ENCODE assay signal across 1 cellular context in the genomic region with DNA sequence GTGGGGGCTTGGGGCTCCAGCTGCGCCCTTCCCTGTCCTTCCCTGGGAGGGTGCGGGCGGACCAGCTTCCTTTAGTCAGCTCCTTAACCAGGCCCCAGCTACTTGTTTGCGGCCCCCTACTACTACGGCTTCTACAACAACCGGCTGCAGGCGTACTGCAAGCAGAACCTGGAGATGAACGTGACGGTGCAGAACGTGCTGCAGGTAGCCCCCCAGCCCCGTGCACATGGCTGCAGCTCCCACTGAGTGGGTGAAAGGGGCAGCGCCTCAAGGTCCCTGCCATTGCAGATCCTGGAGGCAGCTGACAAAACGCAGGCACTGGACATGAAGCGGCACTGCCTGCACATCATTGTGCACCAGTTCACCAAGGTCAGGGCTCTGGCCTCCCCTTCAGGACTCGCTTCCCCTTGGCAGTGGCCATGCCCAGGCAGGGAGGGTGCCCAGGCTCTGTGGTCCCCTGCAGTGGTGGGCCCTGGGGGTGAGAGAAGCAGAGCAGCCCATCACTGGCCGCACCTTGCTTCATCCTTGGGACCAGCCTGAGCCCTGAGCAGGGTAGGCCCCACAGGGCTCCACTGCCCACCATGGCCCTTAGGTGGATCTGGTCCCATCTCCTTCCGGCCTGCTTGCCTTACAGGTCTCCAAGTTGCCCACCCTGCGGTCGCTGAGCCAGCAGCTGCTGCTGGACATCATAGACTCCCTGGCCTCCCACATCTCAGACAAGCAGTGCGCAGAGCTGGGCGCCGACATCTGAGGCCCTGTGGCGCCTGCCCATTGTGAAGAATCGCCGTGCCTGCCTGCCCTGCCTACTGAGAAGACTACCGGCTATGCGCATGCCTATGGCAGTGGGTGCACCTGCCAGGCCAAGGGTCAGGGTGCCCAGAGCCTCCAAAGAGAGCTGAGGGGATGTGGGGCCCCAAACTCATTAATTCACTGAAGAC.
TF ChIP-seq lines count a peak whose summit lies in the region.

No MANE protein-coding gene starts in this region.

TF ChIP-seq in K562, 482 proteins besides CTCF, POLR2A, EP300 and RAD21 (continued from another document and continues in another):
- TF ChIP-seq, protein P1, sequence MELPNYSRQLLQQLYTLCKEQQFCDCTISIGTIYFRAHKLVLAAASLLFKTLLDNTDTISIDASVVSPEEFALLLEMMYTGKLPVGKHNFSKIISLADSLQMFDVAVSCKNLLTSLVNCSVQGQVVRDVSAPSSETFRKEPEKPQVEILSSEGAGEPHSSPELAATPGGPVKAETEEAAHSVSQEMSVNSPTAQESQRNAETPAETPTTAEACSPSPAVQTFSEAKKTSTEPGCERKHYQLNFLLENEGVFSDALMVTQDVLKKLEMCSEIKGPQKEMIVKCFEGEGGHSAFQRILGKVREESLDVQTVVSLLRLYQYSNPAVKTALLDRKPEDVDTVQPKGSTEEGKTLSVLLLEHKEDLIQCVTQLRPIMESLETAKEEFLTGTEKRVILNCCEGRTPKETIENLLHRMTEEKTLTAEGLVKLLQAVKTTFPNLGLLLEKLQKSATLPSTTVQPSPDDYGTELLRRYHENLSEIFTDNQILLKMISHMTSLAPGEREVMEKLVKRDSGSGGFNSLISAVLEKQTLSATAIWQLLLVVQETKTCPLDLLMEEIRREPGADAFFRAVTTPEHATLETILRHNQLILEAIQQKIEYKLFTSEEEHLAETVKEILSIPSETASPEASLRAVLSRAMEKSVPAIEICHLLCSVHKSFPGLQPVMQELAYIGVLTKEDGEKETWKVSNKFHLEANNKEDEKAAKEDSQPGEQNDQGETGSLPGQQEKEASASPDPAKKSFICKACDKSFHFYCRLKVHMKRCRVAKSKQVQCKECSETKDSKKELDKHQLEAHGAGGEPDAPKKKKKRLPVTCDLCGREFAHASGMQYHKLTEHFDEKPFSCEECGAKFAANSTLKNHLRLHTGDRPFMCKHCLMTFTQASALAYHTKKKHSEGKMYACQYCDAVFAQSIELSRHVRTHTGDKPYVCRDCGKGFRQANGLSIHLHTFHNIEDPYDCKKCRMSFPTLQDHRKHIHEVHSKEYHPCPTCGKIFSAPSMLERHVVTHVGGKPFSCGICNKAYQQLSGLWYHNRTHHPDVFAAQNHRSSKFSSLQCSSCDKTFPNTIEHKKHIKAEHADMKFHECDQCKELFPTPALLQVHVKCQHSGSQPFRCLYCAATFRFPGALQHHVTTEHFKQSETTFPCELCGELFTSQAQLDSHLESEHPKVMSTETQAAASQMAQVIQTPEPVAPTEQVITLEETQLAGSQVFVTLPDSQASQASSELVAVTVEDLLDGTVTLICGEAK (IDR thresholded peaks at IDR 0.05), result no peak
- TF ChIP-seq, protein P1 (CRISPR knock-in tag; IDR thresholded peaks at IDR 0.05), result no peak
- TF ChIP-seq, protein P2, sequence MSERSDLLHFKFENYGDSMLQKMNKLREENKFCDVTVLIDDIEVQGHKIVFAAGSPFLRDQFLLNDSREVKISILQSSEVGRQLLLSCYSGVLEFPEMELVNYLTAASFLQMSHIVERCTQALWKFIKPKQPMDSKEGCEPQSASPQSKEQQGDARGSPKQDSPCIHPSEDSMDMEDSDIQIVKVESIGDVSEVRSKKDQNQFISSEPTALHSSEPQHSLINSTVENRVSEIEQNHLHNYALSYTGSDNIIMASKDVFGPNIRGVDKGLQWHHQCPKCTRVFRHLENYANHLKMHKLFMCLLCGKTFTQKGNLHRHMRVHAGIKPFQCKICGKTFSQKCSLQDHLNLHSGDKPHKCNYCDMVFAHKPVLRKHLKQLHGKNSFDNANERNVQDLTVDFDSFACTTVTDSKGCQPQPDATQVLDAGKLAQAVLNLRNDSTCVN (CRISPR knock-in tag; IDR thresholded peaks at IDR 0.05), result no peak
- TF ChIP-seq ZNF165 (CRISPR knock-in tag; IDR thresholded peaks at IDR 0.05; ENCODE audit: borderline replicate concordance), result no peak
- no peak for TF ChIP-seq ZNF584 (CRISPR knock-in tag; IDR thresholded peaks at IDR 0.05; ENCODE audit: low read depth)
- TF ChIP-seq, protein P3, sequence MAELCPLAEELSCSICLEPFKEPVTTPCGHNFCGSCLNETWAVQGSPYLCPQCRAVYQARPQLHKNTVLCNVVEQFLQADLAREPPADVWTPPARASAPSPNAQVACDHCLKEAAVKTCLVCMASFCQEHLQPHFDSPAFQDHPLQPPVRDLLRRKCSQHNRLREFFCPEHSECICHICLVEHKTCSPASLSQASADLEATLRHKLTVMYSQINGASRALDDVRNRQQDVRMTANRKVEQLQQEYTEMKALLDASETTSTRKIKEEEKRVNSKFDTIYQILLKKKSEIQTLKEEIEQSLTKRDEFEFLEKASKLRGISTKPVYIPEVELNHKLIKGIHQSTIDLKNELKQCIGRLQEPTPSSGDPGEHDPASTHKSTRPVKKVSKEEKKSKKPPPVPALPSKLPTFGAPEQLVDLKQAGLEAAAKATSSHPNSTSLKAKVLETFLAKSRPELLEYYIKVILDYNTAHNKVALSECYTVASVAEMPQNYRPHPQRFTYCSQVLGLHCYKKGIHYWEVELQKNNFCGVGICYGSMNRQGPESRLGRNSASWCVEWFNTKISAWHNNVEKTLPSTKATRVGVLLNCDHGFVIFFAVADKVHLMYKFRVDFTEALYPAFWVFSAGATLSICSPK (IDR thresholded peaks at IDR 0.05; ENCODE audit: borderline replicate concordance), result no peak
- TF ChIP-seq TBP (optimal IDR thresholded peaks at IDR 0.05; ENCODE audit: low read depth, low read length), result no peak
- TF ChIP-seq FOXJ3 (CRISPR knock-in tag; IDR thresholded peaks at IDR 0.05), result no peak
- no peak for TF ChIP-seq ZNF785 (CRISPR knock-in tag; IDR thresholded peaks at IDR 0.05)
- TF ChIP-seq, protein P4, sequence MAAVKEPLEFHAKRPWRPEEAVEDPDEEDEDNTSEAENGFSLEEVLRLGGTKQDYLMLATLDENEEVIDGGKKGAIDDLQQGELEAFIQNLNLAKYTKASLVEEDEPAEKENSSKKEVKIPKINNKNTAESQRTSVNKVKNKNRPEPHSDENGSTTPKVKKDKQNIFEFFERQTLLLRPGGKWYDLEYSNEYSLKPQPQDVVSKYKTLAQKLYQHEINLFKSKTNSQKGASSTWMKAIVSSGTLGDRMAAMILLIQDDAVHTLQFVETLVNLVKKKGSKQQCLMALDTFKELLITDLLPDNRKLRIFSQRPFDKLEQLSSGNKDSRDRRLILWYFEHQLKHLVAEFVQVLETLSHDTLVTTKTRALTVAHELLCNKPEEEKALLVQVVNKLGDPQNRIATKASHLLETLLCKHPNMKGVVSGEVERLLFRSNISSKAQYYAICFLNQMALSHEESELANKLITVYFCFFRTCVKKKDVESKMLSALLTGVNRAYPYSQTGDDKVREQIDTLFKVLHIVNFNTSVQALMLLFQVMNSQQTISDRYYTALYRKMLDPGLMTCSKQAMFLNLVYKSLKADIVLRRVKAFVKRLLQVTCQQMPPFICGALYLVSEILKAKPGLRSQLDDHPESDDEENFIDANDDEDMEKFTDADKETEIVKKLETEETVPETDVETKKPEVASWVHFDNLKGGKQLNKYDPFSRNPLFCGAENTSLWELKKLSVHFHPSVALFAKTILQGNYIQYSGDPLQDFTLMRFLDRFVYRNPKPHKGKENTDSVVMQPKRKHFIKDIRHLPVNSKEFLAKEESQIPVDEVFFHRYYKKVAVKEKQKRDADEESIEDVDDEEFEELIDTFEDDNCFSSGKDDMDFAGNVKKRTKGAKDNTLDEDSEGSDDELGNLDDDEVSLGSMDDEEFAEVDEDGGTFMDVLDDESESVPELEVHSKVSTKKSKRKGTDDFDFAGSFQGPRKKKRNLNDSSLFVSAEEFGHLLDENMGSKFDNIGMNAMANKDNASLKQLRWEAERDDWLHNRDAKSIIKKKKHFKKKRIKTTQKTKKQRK (IDR thresholded peaks at IDR 0.05; ENCODE audit: borderline replicate concordance, low read depth, low read length), result no peak
- TF ChIP-seq CTBP1 (IDR thresholded peaks at IDR 0.05; ENCODE audit: borderline replicate concordance), result no peak
- TF ChIP-seq ZNF589 (CRISPR knock-in tag; IDR thresholded peaks at IDR 0.05; ENCODE audit: low read depth), result no peak
- no peak for TF ChIP-seq PURB (CRISPR knock-in tag; IDR thresholded peaks at IDR 0.05; ENCODE audit: low read depth)
- TF ChIP-seq ZNF696 (CRISPR knock-in tag; conservative IDR thresholded peaks at IDR 0.05), result no peak
- TF ChIP-seq TRIM24 (IDR thresholded peaks at IDR 0.05), result no peak
- TF ChIP-seq, protein P5, sequence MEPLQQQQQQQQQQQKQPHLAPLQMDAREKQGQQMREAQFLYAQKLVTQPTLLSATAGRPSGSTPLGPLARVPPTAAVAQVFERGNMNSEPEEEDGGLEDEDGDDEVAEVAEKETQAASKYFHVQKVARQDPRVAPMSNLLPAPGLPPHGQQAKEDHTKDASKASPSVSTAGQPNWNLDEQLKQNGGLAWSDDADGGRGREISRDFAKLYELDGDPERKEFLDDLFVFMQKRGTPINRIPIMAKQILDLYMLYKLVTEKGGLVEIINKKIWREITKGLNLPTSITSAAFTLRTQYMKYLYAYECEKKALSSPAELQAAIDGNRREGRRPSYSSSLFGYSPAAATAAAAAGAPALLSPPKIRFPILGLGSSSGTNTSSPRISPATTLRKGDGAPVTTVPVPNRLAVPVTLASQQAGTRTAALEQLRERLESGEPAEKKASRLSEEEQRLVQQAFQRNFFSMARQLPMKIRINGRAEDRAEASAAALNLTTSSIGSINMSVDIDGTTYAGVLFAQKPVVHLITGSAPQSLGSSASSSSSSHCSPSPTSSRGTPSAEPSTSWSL (CRISPR knock-in tag; IDR thresholded peaks at IDR 0.05; ENCODE audit: borderline replicate concordance), result no peak; the same call in 1 of the 2 replicates
- 0 out of 2 replicates have a peak, but pooled peaks have one; percentile 7 for TF ChIP-seq ZNF253 (CRISPR knock-in tag; conservative IDR thresholded peaks at IDR 0.05)
- TF ChIP-seq ZEB2 (IDR thresholded peaks at IDR 0.05), result no peak
- TF ChIP-seq, protein P6, sequence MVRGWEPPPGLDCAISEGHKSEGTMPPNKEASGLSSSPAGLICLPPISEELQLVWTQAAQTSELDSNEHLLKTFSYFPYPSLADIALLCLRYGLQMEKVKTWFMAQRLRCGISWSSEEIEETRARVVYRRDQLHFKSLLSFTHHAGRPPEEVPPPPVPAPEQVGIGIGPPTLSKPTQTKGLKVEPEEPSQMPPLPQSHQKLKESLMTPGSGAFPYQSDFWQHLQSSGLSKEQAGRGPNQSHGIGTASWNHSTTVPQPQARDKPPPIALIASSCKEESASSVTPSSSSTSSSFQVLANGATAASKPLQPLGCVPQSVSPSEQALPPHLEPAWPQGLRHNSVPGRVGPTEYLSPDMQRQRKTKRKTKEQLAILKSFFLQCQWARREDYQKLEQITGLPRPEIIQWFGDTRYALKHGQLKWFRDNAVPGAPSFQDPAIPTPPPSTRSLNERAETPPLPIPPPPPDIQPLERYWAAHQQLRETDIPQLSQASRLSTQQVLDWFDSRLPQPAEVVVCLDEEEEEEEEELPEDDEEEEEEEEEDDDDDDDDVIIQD (CRISPR knock-in tag; IDR thresholded peaks at IDR 0.05), result peak; percentile 38; the same call in 1 of the 2 replicates
- no peak for TF ChIP-seq ZSCAN29 (IDR thresholded peaks at IDR 0.05)
- TF ChIP-seq, protein P7, sequence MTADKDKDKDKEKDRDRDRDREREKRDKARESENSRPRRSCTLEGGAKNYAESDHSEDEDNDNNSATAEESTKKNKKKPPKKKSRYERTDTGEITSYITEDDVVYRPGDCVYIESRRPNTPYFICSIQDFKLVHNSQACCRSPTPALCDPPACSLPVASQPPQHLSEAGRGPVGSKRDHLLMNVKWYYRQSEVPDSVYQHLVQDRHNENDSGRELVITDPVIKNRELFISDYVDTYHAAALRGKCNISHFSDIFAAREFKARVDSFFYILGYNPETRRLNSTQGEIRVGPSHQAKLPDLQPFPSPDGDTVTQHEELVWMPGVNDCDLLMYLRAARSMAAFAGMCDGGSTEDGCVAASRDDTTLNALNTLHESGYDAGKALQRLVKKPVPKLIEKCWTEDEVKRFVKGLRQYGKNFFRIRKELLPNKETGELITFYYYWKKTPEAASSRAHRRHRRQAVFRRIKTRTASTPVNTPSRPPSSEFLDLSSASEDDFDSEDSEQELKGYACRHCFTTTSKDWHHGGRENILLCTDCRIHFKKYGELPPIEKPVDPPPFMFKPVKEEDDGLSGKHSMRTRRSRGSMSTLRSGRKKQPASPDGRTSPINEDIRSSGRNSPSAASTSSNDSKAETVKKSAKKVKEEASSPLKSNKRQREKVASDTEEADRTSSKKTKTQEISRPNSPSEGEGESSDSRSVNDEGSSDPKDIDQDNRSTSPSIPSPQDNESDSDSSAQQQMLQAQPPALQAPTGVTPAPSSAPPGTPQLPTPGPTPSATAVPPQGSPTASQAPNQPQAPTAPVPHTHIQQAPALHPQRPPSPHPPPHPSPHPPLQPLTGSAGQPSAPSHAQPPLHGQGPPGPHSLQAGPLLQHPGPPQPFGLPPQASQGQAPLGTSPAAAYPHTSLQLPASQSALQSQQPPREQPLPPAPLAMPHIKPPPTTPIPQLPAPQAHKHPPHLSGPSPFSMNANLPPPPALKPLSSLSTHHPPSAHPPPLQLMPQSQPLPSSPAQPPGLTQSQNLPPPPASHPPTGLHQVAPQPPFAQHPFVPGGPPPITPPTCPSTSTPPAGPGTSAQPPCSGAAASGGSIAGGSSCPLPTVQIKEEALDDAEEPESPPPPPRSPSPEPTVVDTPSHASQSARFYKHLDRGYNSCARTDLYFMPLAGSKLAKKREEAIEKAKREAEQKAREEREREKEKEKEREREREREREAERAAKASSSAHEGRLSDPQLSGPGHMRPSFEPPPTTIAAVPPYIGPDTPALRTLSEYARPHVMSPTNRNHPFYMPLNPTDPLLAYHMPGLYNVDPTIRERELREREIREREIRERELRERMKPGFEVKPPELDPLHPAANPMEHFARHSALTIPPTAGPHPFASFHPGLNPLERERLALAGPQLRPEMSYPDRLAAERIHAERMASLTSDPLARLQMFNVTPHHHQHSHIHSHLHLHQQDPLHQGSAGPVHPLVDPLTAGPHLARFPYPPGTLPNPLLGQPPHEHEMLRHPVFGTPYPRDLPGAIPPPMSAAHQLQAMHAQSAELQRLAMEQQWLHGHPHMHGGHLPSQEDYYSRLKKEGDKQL (CRISPR knock-in tag; IDR thresholded peaks at IDR 0.05; ENCODE audit: borderline replicate concordance), result no peak
- no peak for TF ChIP-seq ARID1B (IDR thresholded peaks at IDR 0.05)
- peak; percentile 30 for TF ChIP-seq RBBP5 (IDR thresholded peaks at IDR 0.05; ENCODE audit: borderline replicate concordance, insufficient read depth, low read length, poor library complexity, severe bottlenecking)
